Comparison of ENCODE assay signal across 18 cellular contexts in the genomic region with DNA sequence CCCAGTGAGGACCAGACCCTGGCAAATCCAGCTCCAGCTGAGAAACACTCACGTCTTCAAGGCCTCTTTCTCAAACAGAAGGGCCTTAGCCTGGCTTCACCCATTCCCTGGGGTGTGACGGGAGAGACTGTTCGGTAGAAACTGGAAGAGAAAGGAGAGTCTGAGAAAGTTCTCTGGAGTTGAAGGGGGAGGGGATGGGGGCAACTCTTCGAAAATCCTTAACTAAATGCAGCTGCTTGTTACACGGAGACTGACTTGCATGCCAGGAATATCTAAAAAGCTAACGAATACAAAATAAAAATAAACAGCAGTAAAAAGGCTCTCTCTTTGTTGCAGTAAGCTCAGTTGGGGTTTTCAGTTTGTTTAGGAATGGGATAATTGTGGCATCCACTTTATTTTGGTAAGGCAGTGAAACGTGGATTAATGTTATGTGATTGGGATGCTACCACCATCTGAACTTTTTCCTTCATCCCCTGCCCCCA. TPM values are rescaled to one million over a fixed set of nuclear protein-coding genes. Genes with fewer than 3 reads are reported as not detected.
DNase-seq lines count a peak whose midpoint lies in the region; ATAC-seq and TF ChIP-seq lines count a peak whose summit lies in the region.
"Had no signal": no experiment of that assay in that cellular context is flagged by ENCODE, and none has a peak within 500 bp of the region (broad histone marks: within the 10 kb centered on the region; RNA-seq: fewer than 3 reads in every experiment).

No MANE protein-coding gene starts in this region.

- H3F3A ChIP-seq in GM23338 (replicated peaks; ENCODE audit: low read depth), result peaks cover 18% of the 10 kb centered on the region; the same call in 1 of the 2 replicates

- peak overlapping the region; percentile 58 for H3K4ac ChIP-seq in trophoblast cell (ENCODE audit: low read depth, low read length)

- H3K36me3 Mint-ChIP-seq in GM23338 (ENCODE audit: low read depth) (0 out of 3 replicates have a peak, but pooled peaks cover 4% of the 10 kb centered on the region), Calu3 (ENCODE audit: insufficient read depth, unreplicated experiment) (peaks cover 21% of the 10 kb centered on the region)
- H3K36me3 Mint-ChIP-seq: CD4-positive, CD25-positive, alpha-beta regulatory T cell; naive thymus-derived CD8-positive, alpha-beta T cell had no signal

- H3K14ac ChIP-seq in trophoblast cell (ENCODE audit: low read length), result no peak overlapping the region

- H3K4me1 Mint-ChIP-seq in GM23338 (peaks cover 83% of the 10 kb centered on the region), Calu3 (ENCODE audit: low read depth, unreplicated experiment) (peaks cover 70% of the 10 kb centered on the region)

- H3K4me3 Mint-ChIP-seq in GM23338, result peak overlapping the region; percentile 54
- no peak overlapping the region for H3K4me3 Mint-ChIP-seq in Calu3 (ENCODE audit: low read depth, unreplicated experiment)
- H3K4me3 Mint-ChIP-seq: CD4-positive, CD25-positive, alpha-beta regulatory T cell; naive thymus-derived CD8-positive, alpha-beta T cell; stimulated activated naive B cell treated with anti-CD40 and anti-IgM and Interleukin-4, amounts not matched to agents 10 μg/mL and 1 μg/mL and 100 μg/mL, for 72 hours had no signal

- no peak overlapping the region for H4K91ac ChIP-seq in trophoblast cell (ENCODE audit: low read depth, low read length)

- H3K27ac ChIP-seq in GM23338 (ENCODE audit: low read depth) (peak overlapping the region; percentile 96), trophoblast cell (ENCODE audit: low read depth, low read length) (no peak overlapping the region)

- intact Hi-C loops in Calu3 (cut with micrococcal nuclease; ENCODE audit: unreplicated experiment), result loop anchor here (5.0 kb wide), 1 partner anchor 162 kb away; no protein-coding TSS in a partner anchor

- ATAC-seq in GM23338, result no peak; the same call in 2 of the 3 replicates
- ATAC-seq: naive thymus-derived CD8-positive, alpha-beta T cell; stimulated activated naive B cell treated with anti-CD40 and anti-IgM and Interleukin-4, amounts not matched to agents 10 μg/mL and 1 μg/mL and 100 μg/mL, for 72 hours had no signal

- WGBS in trophoblast cell (ENCODE audit: extremely low coverage, insufficient coverage, insufficient read length), result no CpG with 5 or more reads among the region's 7 CpGs

- CTCF ChIA-PET in Calu3 (lab: Charles Lee), result interaction anchor here (0.7 to 1.3 kb wide), 3 partner anchors 23 to 1010 kb away, joined by 3 to 4 read pairs (median 3); no protein-coding TSS in a partner anchor

- H3K4me3 ChIP-seq in GM23338 (peak overlapping the region; percentile 29; the same call in 1 of the 2 replicates), adipocyte (ENCODE audit: low read length) (peak overlapping the region; percentile 51), foreskin fibroblast (ENCODE audit: low read depth in 1 of 2, low read length in 2 of 2) (no peak overlapping the region), trophoblast cell (ENCODE audit: low read depth, low read length) (no peak overlapping the region)

- H3K36me3 ChIP-seq in GM23338 (ENCODE audit: insufficient read depth) (no peaks in the 10 kb centered on the region), adipocyte (ENCODE audit: control insufficient read depth, insufficient read depth, low read length, severe bottlenecking) (no peaks in the 10 kb centered on the region), trophoblast cell (ENCODE audit: control insufficient read depth in 1 of 2, insufficient read depth in 2 of 2, low read length in 2 of 2) (no peaks in the 10 kb centered on the region)

- no peak overlapping the region for H2AK5ac ChIP-seq in trophoblast cell (ENCODE audit: low read length)

- H2BK5ac ChIP-seq in trophoblast cell (ENCODE audit: low read depth, low read length, poor library complexity), result no peak overlapping the region

- peaks cover 14% of the 10 kb centered on the region for H3K79me1 ChIP-seq in trophoblast cell (ENCODE audit: low read length)

- no peaks in the 10 kb centered on the region for H3K27me3 ChIP-seq in GM23338 (ENCODE audit: insufficient read depth)
- H3K27me3 ChIP-seq in adipocyte (replicated peaks; ENCODE audit: control insufficient read depth, insufficient read depth, low read length), result no peaks in the 10 kb centered on the region
- no peaks in the 10 kb centered on the region for H3K27me3 ChIP-seq in trophoblast cell (ENCODE audit: insufficient read depth, low read length)

- peak overlapping the region; percentile 35 for H3K18ac ChIP-seq in trophoblast cell (ENCODE audit: low read length)

- no peak overlapping the region for H2BK120ac ChIP-seq in trophoblast cell (ENCODE audit: insufficient read depth, low read length, poor library complexity)

- TF ChIP-seq CTCF in GM23338 (conservative IDR thresholded peaks at IDR 0.05; ENCODE audit: low read depth in 2 of 2) (no peak), foreskin fibroblast (IDR thresholded peaks at IDR 0.05; ENCODE audit: low read depth, low read length) (no peak), Calu3 (IDR thresholded peaks at IDR 0.05; ENCODE audit: unreplicated experiment) (no peak)

- H3K9ac ChIP-seq in adipocyte (ENCODE audit: low read length), result no peak overlapping the region
- no peak overlapping the region for H3K9ac ChIP-seq in trophoblast cell (ENCODE audit: low read length)

- H2AFZ ChIP-seq in GM23338, result no peak overlapping the region
- no peak overlapping the region for H2AFZ ChIP-seq in trophoblast cell (ENCODE audit: insufficient read depth, low read length, poor library complexity)

- no peaks in the 10 kb centered on the region; the same call in 1 of the 2 replicates for H4K20me1 ChIP-seq in GM23338 (replicated peaks; ENCODE audit: insufficient read depth)

- no TSS peak for BruUV-seq in Calu3 (replicated peaks; lab: Mats Ljungman, UMichigan)

- H3K4me2 ChIP-seq in GM23338, result peak overlapping the region; percentile 77
- peak overlapping the region; percentile 28 for H3K4me2 ChIP-seq in trophoblast cell (ENCODE audit: low read length)

- DNase-seq in GM23338 (ENCODE audit: low spot score) (peak; percentile 59), adipocyte (ENCODE audit: low read depth) (peak; percentile 75), foreskin fibroblast (peak; percentile 28 to 62), trophoblast cell (no peak), Calu3 (no peak), KG1 (lab: John Stamatoyannopoulos, UW) (no peak), anterior cingulate cortex (lab: John Stamatoyannopoulos, UW) (no peak)
- DNase-seq in activated T-cell treated with anti-CD3 and anti-CD28 coated beads, Interleukin-2, amount 50 U/mL, for 1 hour, result no peak
- DNase-seq: activated CD4-positive, alpha-beta T cell treated with anti-CD3 and anti-CD28 coated beads for 1 hour; activated T-cell treated with anti-CD3 and anti-CD28 coated beads, Interleukin-2, amount 50 U/mL, for 48 hours; CD4-positive, CD25-positive, alpha-beta regulatory T cell; dorsolateral prefrontal cortex; foreskin melanocyte; GDM1; left colon; naive thymus-derived CD8-positive, alpha-beta T cell; OCI-M1; stimulated activated naive B cell treated with anti-CD40 and anti-IgM and Interleukin-4, amounts not matched to agents 10 μg/mL and 1 μg/mL and 100 μg/mL, for 72 hours had no signal

- H3K9me2 ChIP-seq in GM23338 (ENCODE audit: insufficient read depth), result no peaks in the 10 kb centered on the region

- H3K23ac ChIP-seq in trophoblast cell (ENCODE audit: low read length), result no peak overlapping the region

- H3K9me3 Mint-ChIP-seq in GM23338, result no peaks in the 10 kb centered on the region
- H3K9me3 Mint-ChIP-seq in Calu3 (ENCODE audit: low read depth, unreplicated experiment), result no peaks in the 10 kb centered on the region
- H3K9me3 Mint-ChIP-seq: naive thymus-derived CD8-positive, alpha-beta T cell; stimulated activated naive B cell treated with anti-CD40 and anti-IgM and Interleukin-4, amounts not matched to agents 10 μg/mL and 1 μg/mL and 100 μg/mL, for 72 hours had no signal

- peaks cover 79% of the 10 kb centered on the region for H3K4me1 ChIP-seq in GM23338 (ENCODE audit: insufficient read depth)
- peaks cover 45% of the 10 kb centered on the region for H3K4me1 ChIP-seq in adipocyte (ENCODE audit: control insufficient read depth, insufficient read depth, low read length)
- H3K4me1 ChIP-seq in trophoblast cell (ENCODE audit: control insufficient read depth in 1 of 2, insufficient read depth in 2 of 2, low read length in 2 of 2), result peaks cover 4 to 6% of the 10 kb centered on the region in 2 experiments

- peaks cover 8% of the 10 kb centered on the region for H3K27me3 Mint-ChIP-seq in GM23338 (ENCODE audit: insufficient read depth, low read depth, poor library complexity)
- H3K27me3 Mint-ChIP-seq in Calu3 (ENCODE audit: unreplicated experiment), result no peaks in the 10 kb centered on the region

- peak overlapping the region; percentile 95 for H3K27ac Mint-ChIP-seq in GM23338
- no peak overlapping the region for H3K27ac Mint-ChIP-seq in Calu3 (ENCODE audit: unreplicated experiment)
- H3K27ac Mint-ChIP-seq: CD4-positive, CD25-positive, alpha-beta regulatory T cell; naive thymus-derived CD8-positive, alpha-beta T cell; stimulated activated naive B cell treated with anti-CD40 and anti-IgM and Interleukin-4, amounts not matched to agents 10 μg/mL and 1 μg/mL and 100 μg/mL, for 72 hours had no signal

- H3K79me2 ChIP-seq in GM23338 (replicated peaks; ENCODE audit: insufficient read depth), result peaks cover 78% of the 10 kb centered on the region
- H3K79me2 ChIP-seq in trophoblast cell (ENCODE audit: control insufficient read depth, insufficient read depth, low read length, poor library complexity), result peaks cover 16% of the 10 kb centered on the region

- H2BK12ac ChIP-seq in trophoblast cell (ENCODE audit: low read length), result peak overlapping the region; percentile 36

- H3K9me3 ChIP-seq in adipocyte (ENCODE audit: control insufficient read depth, low read length), result no peaks in the 10 kb centered on the region
- no peaks in the 10 kb centered on the region for H3K9me3 ChIP-seq in trophoblast cell (ENCODE audit: insufficient read depth, low read depth, low read length)

- H4K12ac ChIP-seq in trophoblast cell (ENCODE audit: low read depth, low read length), result no peak overlapping the region

- H4K8ac ChIP-seq in trophoblast cell (ENCODE audit: low read depth, low read length), result peak overlapping the region; percentile 9

TF ChIP-seq in GM23338, 12 proteins besides CTCF, POLR2A, EP300 and RAD21:
- TF ChIP-seq EZH2phosphoT487 (IDR thresholded peaks at IDR 0.05; ENCODE audit: unreplicated experiment), result no peak

RNA-seq across cellular contexts. Expression of gene ROR1, which starts 5.6 kb away (rescaled TPM):
- 94.3 and 96.0 TPM in 2 replicates for total RNA-seq in GM23338 (2014; rRNA removed; shearing (Covaris generic))
- 53.8 and 59.7 TPM in 2 replicates for polyA plus RNA-seq in GM23338 (2016; fragmentation: Nextera tagmentation; extraction: Ambion mirVana)
- 29.9 and 31.0 TPM in 2 replicates for polyA plus RNA-seq in trophoblast cell (2013)
- total RNA-seq in Calu3 (2022), result 24.5 and 33.8 TPM in 2 replicates
- total RNA-seq: CD4-positive, CD25-positive, alpha-beta regulatory T cell had no signal
- polyA plus RNA-seq: CD4-positive, CD25-positive, alpha-beta regulatory T cell; naive thymus-derived CD8-positive, alpha-beta T cell had no signal

Comparison
In these comparisons a context has a peak if more than half of its experiments do, and no peak if none do; other contexts are left out.
1. DNase-seq: peak in GM23338 (single experiment), adipocyte (single experiment) and foreskin fibroblast (2 of 2); none in trophoblast cell (0 of 2), Calu3 (single experiment), KG1 (single experiment), anterior cingulate cortex (0 of 58) and activated T-cell treated with anti-CD3 and anti-CD28 coated beads, Interleukin-2, amount 50 U/mL, for 1 hour (single experiment).
2. H3K4me3 ChIP-seq: peak in GM23338 (single experiment) and adipocyte (single experiment); none in foreskin fibroblast (0 of 2) and trophoblast cell (single experiment).